7 cellular contexts compared by ENCODE assay signal in the genomic region with DNA sequence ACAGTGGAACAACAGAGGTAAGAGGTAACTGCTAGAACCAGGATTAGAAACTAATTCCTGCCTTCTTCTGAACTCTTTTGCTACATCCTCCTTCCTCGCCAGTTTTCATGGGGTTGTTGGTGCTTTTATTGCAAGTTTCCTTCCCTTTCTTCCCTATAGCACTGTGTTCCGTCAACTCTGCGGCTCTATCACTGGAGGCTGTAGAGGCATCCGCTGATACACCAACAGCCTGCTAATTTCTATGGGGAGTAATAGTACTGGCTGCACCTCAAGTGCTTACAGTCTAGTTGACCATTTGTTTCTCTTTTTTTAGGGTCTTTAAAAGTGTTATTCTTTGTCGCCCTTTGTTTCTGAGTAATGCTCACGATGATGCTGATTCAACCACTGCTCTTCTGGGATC. TPM values are rescaled to one million over a fixed set of nuclear protein-coding genes. Genes with fewer than 3 reads are reported as not detected.
DNase-seq lines count a peak whose midpoint lies in the region; ATAC-seq, FAIRE-seq and TF ChIP-seq lines count a peak whose summit lies in the region.

No MANE protein-coding gene starts in this region.

- ATAC-seq in activated naive CD4-positive, alpha-beta T cell treated with anti-CD3 and anti-CD28 coated beads, Interleukin-2, amount 50 U/mL, for 72 hours, result no peak
- ATAC-seq in HepG2 (peak; percentile 72), upper lobe of left lung (ENCODE audit: low FRiP score in 2 of 2) (no peak)

- no peak for TF ChIP-seq EP300 in HepG2 (IDR thresholded peaks at IDR 0.05; ENCODE audit: low read depth in 2 of 2, low read length in 2 of 2)
- no peak for TF ChIP-seq EP300 in HepG2 (CRISPR knock-in tag; IDR thresholded peaks at IDR 0.05; ENCODE audit: borderline replicate concordance)
- TF ChIP-seq EP300 in upper lobe of left lung (IDR thresholded peaks at IDR 0.05), result no peak

- TF ChIP-seq RAD21 in HepG2 (CRISPR knock-in tag; IDR thresholded peaks at IDR 0.05), result no peak

- H3K27me3 ChIP-seq in HUES64 (ENCODE audit: insufficient read depth, low read length) (no peaks in the 10 kb centered on the region), HepG2 (ENCODE audit: control insufficient read depth in 1 of 2, insufficient read depth in 2 of 2, low read length in 2 of 2) (no peaks in the 10 kb centered on the region), upper lobe of left lung (no peaks in the 10 kb centered on the region)

- peak overlapping the region; percentile 93 for H3K4me2 ChIP-seq in HepG2 (ENCODE audit: low read depth, low read length)

- 12% methylated on average over 6 of the region's 6 CpGs for WGBS in HUES64
- WGBS in HepG2 (ENCODE audit: low lambda C conversion rate), result under 1% methylated on average over 6 of the region's 6 CpGs
- 5 to 6% methylated on average over 6 of the region's 6 CpGs for WGBS in upper lobe of left lung, 2 donors

- TF ChIP-seq CTCF in GM12875 (IDR thresholded peaks at IDR 0.05; ENCODE audit: borderline replicate concordance, insufficient read depth, low read depth, low read length) (no peak), HepG2 (CRISPR knock-in tag; IDR thresholded peaks at IDR 0.05) (no peak), upper lobe of left lung (IDR thresholded peaks at IDR 0.05) (no peak)

- H3K79me2 ChIP-seq in HepG2 (ENCODE audit: insufficient read depth, low read length), result peaks cover 25% of the 10 kb centered on the region

- POLR2A ChIA-PET in HepG2 (lab: Yijun Ruan, JAX), result interaction anchor here (0.9 kb wide), 1 partner anchor 378 kb away, joined by 3 read pairs; no protein-coding TSS in a partner anchor

- peak overlapping the region; percentile 91 to 97 for H3K27ac Mint-ChIP-seq in activated naive CD4-positive, alpha-beta T cell treated with anti-CD3 and anti-CD28 coated beads, Interleukin-2, amount 50 U/mL, for 72 hours

- no TSS peak for BruUV-seq in HepG2 (replicated peaks; lab: Mats Ljungman, UMichigan)

- H3K9ac ChIP-seq in HUES64 (ENCODE audit: low read depth, low read length) (peak overlapping the region; percentile 89), HepG2 (ENCODE audit: insufficient read depth, low read depth, low read length) (peak overlapping the region; percentile 75)

- H3K4me3 ChIP-seq in GM12875 (ENCODE audit: low read depth, low read length) (peak overlapping the region; percentile 93), HUES64 (ENCODE audit: low read length) (peak overlapping the region; percentile 99), HepG2 (replicated peaks in 1 of 3; ENCODE audit: insufficient read depth in 1 of 3, low read depth in 2 of 3, low read length in 3 of 3) (peak overlapping the region; percentile 87 to 92 (median 92)), upper lobe of left lung (peak overlapping the region; percentile 82 to 94 (median 88))

- in situ Hi-C loops in HepG2 (cut with HindIII; ENCODE audit: extremely low pct_ligation_motif_present, low pct_unique_long_range_greater_than_20kb), result no loop called here

- intact Hi-C loops in HepG2 (cut with micrococcal nuclease; ENCODE audit: unreplicated experiment), result loop anchor here (5.0 to 10.0 kb wide), 2 partner anchors 57 to 319 kb away; no protein-coding TSS in a partner anchor

- H3K9me3 Mint-ChIP-seq in activated naive CD4-positive, alpha-beta T cell treated with anti-CD3 and anti-CD28 coated beads, Interleukin-2, amount 50 U/mL, for 72 hours, result no peaks in the 10 kb centered on the region

- CTCF ChIA-PET in HepG2 (lab: Yijun Ruan, JAX; ENCODE audit: low intra/inter-chr PET ratio, low total read pairs), result no interaction called here

- H3K36me3 ChIP-seq in HUES64 (ENCODE audit: insufficient read depth, low read length) (peaks cover 23% of the 10 kb centered on the region), HepG2 (replicated peaks in 1 of 2; ENCODE audit: control insufficient read depth in 1 of 2, insufficient read depth in 2 of 2, low read length in 2 of 2) (peaks cover 0 to 7% of the 10 kb centered on the region in 2 experiments; a peak in 1 of 5 replicates), upper lobe of left lung (peaks cover 0 to 8% (median 0%) of the 10 kb centered on the region in 4 donors)

- TF ChIP-seq POLR2A in HepG2 (IDR thresholded peaks at IDR 0.05; ENCODE audit: insufficient read depth in 1 of 2, low read depth in 2 of 2, low read length in 2 of 2), result no peak
- no peak for TF ChIP-seq POLR2A in upper lobe of left lung (IDR thresholded peaks at IDR 0.05)

- peak; percentile 40 for FAIRE-seq in HepG2 (lab: Jason Lieb, UNC)

- peaks cover 0 to 11% of the 10 kb centered on the region in 2 donors for H3K36me3 Mint-ChIP-seq in activated naive CD4-positive, alpha-beta T cell treated with anti-CD3 and anti-CD28 coated beads, Interleukin-2, amount 50 U/mL, for 72 hours

- no peaks in the 10 kb centered on the region for H3K9me3 ChIP-seq in HUES64 (ENCODE audit: insufficient read depth, low read depth, low read length)
- no peaks in the 10 kb centered on the region for H3K9me3 ChIP-seq in HepG2 (ENCODE audit: low read length)
- no peaks in the 10 kb centered on the region for H3K9me3 ChIP-seq in upper lobe of left lung

- H4K20me1 ChIP-seq in HepG2 (ENCODE audit: insufficient read depth, low read length), result no peaks in the 10 kb centered on the region

- peak overlapping the region; percentile 46 for H2AFZ ChIP-seq in HepG2 (ENCODE audit: low read length)

- DNase-seq in activated naive CD4-positive, alpha-beta T cell treated with anti-CD3 and anti-CD28 coated beads, Interleukin-2, amount 50 U/mL, for 72 hours (ENCODE audit: low spot score in 2 of 2), result no peak
- DNase-seq in HepG2 (ENCODE audit: low spot score), result no peak
- DNase-seq in upper lobe of left lung, result no peak
- no peak for DNase-seq in hepatic stellate cell (ENCODE audit: low spot score)
- DNase-seq in activated gamma-delta T cell treated with Interleukin-2 at 50 U/mL for 16 hours, result no peak

- H3K4me1 ChIP-seq in HUES64 (ENCODE audit: insufficient read depth, low read length) (peaks cover 5% of the 10 kb centered on the region; the same call in 1 of the 2 replicates), HepG2 (ENCODE audit: insufficient read depth, low read length) (peaks cover 27% of the 10 kb centered on the region), upper lobe of left lung (peaks cover 15 to 22% (median 16%) of the 10 kb centered on the region in 4 donors)

- H3K27ac ChIP-seq in HUES64 (ENCODE audit: low read depth, low read length), result no peak overlapping the region
- peak overlapping the region; percentile 68 for H3K27ac ChIP-seq in HepG2 (ENCODE audit: extremely low read length, insufficient read depth, low read length)
- H3K27ac ChIP-seq in upper lobe of left lung, result no peak overlapping the region

RNA-seq across cellular contexts. Expression of a gene that starts 0.8 kb away (rescaled TPM):
- 46.4 TPM for polyA plus RNA-seq in HUES64 (2013, experiment 1 of 2)
- polyA plus RNA-seq in HUES64 (2013, experiment 2 of 2), result 51.1 TPM
- 10 to 100 TPM; 26.6 to 29.7 TPM for total RNA-seq in activated naive CD4-positive, alpha-beta T cell treated with anti-CD3 and anti-CD28 coated beads, Interleukin-2, amount 50 U/mL, for 72 hours
- 41.4 and 58.3 TPM in 2 replicates for total RNA-seq in HepG2 (2016; rRNA removed; fragmentation: Illumina TruSeq; extraction: Trizol)
- total RNA-seq in HepG2 (2016; cell fraction: cytosol; rRNA removed; fragmentation: Illumina TruSeq; extraction: Trizol; ENCODE audit: low read depth), result 7.4 and 7.8 TPM in 2 replicates
- total RNA-seq in HepG2 (2016; cell fraction: insoluble cytoplasmic fraction; rRNA removed; fragmentation: Illumina TruSeq; extraction: Trizol), result 40.8 and 61.3 TPM in 2 replicates
- total RNA-seq in HepG2 (2016; cell fraction: membrane; rRNA removed; fragmentation: Illumina TruSeq; extraction: Trizol), result 19.3 and 20.0 TPM in 2 replicates
- 14.1 and 15.8 TPM in 2 replicates for total RNA-seq in HepG2 (2016; cell fraction: nucleus; rRNA removed; fragmentation: Illumina TruSeq; extraction: Trizol)
- polyA plus RNA-seq in HepG2 (2011; rRNA removed), result 5.8 and 11.2 TPM in 2 replicates
- polyA plus RNA-seq in HepG2 (2011; cell fraction: cytosol; rRNA removed), result 8.6 and 12.2 TPM in 2 replicates
- 2.3 and 2.5 TPM in 2 replicates for polyA plus RNA-seq in HepG2 (2011; cell fraction: nucleus; rRNA removed)
- polyA plus RNA-seq in HepG2 (2012), result 7.5 and 12.7 TPM in 2 replicates
- polyA plus RNA-seq in HepG2 (2016; cell fraction: cytosol; fragmentation: Illumina TruSeq; extraction: Trizol; ENCODE audit: low read depth), result 7.4 and 7.6 TPM in 2 replicates
- 70.0 and 79.3 TPM in 2 replicates for polyA plus RNA-seq in HepG2 (2016; cell fraction: insoluble cytoplasmic fraction; fragmentation: Illumina TruSeq; extraction: Trizol; ENCODE audit: low read depth)
- polyA plus RNA-seq in HepG2 (2016; cell fraction: membrane; fragmentation: Illumina TruSeq; extraction: Trizol; ENCODE audit: low read depth), result 16.0 and 16.2 TPM in 2 replicates
- polyA plus RNA-seq in HepG2 (2016; cell fraction: nucleus; fragmentation: Illumina TruSeq; extraction: Trizol; ENCODE audit: insufficient read depth, low read depth), result 29.4 and 31.6 TPM in 2 replicates
- polyA minus RNA-seq in HepG2 (2011; rRNA and poly(A)+ RNA removed; ENCODE audit: low replicate concordance), result 2.9 and 4.2 TPM in 2 replicates
- polyA minus RNA-seq in HepG2 (2011; cell fraction: cytosol; rRNA and poly(A)+ RNA removed), result 3.0 and 4.8 TPM in 2 replicates
- polyA minus RNA-seq in HepG2 (2011; cell fraction: nucleus; rRNA and poly(A)+ RNA removed), result 2.1 and 4.4 TPM in 2 replicates
- 1 to 10 TPM in 5 of 6 donors, not detected in 1; 3.3 to 7.8 (median 5.4) TPM for total RNA-seq in upper lobe of left lung

RNA-seq across cellular contexts. Expression of a gene that starts 20.6 kb away (rescaled TPM):
- not detected for polyA plus RNA-seq in HUES64 (2013, experiment 1 of 2)
- not detected for polyA plus RNA-seq in HUES64 (2013, experiment 2 of 2)
- total RNA-seq in activated naive CD4-positive, alpha-beta T cell treated with anti-CD3 and anti-CD28 coated beads, Interleukin-2, amount 50 U/mL, for 72 hours, result not detected
- 0.88 and 1.2 TPM in 2 replicates for total RNA-seq in HepG2 (2016; rRNA removed; fragmentation: Illumina TruSeq; extraction: Trizol)
- total RNA-seq in HepG2 (2016; cell fraction: cytosol; rRNA removed; fragmentation: Illumina TruSeq; extraction: Trizol; ENCODE audit: low read depth), result 0.62 and 1.0 TPM in 2 replicates
- total RNA-seq in HepG2 (2016; cell fraction: insoluble cytoplasmic fraction; rRNA removed; fragmentation: Illumina TruSeq; extraction: Trizol), result 1.5 and 1.9 TPM in 2 replicates
- total RNA-seq in HepG2 (2016; cell fraction: membrane; rRNA removed; fragmentation: Illumina TruSeq; extraction: Trizol), result 0.65 and 1.1 TPM in 2 replicates
- 0.85 and 1.5 TPM in 2 replicates for total RNA-seq in HepG2 (2016; cell fraction: nucleus; rRNA removed; fragmentation: Illumina TruSeq; extraction: Trizol)
- 0.46 and 0.57 TPM in 2 replicates for polyA plus RNA-seq in HepG2 (2011; rRNA removed)
- polyA plus RNA-seq in HepG2 (2011; cell fraction: cytosol; rRNA removed), result 0.27 and 0.59 TPM in 2 replicates
- 0.21 and 0.39 TPM in 2 replicates for polyA plus RNA-seq in HepG2 (2011; cell fraction: nucleus; rRNA removed)
- polyA plus RNA-seq in HepG2 (2012), result not detected in 2 replicates
- 0.73 and 1.00 TPM in 2 replicates for polyA plus RNA-seq in HepG2 (2016; cell fraction: cytosol; fragmentation: Illumina TruSeq; extraction: Trizol; ENCODE audit: low read depth)
- polyA plus RNA-seq in HepG2 (2016; cell fraction: insoluble cytoplasmic fraction; fragmentation: Illumina TruSeq; extraction: Trizol; ENCODE audit: low read depth), result 1.3 and 1.7 TPM in 2 replicates
- 0.56 and 0.84 TPM in 2 replicates for polyA plus RNA-seq in HepG2 (2016; cell fraction: membrane; fragmentation: Illumina TruSeq; extraction: Trizol; ENCODE audit: low read depth)
- polyA plus RNA-seq in HepG2 (2016; cell fraction: nucleus; fragmentation: Illumina TruSeq; extraction: Trizol; ENCODE audit: insufficient read depth, low read depth), result 1.9 and 2.4 TPM in 2 replicates
- polyA minus RNA-seq in HepG2 (2011; rRNA and poly(A)+ RNA removed; ENCODE audit: low replicate concordance), result 1.4 TPM in 1 of 2 replicates, not detected in the other
- polyA minus RNA-seq in HepG2 (2011; cell fraction: cytosol; rRNA and poly(A)+ RNA removed), result not detected in 2 replicates
- polyA minus RNA-seq in HepG2 (2011; cell fraction: nucleus; rRNA and poly(A)+ RNA removed), result 0.90 TPM in 1 of 2 replicates, not detected in the other
- 1 to 10 TPM in 1 of 6 donors, under 1 TPM in 2, not detected in 3; 0.46 to 2.3 (median 0.54) TPM for total RNA-seq in upper lobe of left lung
